ENCODE assay signal across 8 cellular contexts in the genomic region with DNA sequence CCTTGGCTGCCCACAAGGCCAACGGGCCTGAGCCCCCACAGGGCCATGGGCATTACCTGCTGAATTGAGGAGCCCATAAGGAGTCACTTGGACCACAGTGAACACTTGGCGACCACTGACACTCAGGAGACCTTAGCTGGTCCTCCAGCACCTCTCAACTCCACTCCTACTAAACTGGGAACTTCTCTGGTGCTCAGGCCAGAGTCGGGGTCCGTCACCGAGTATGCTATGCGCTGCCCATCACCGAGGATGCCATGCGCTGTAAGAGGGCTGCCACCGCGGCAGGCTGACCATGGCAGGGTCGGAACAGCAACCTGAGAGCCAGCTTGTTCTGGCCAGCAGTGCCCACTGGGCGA. TPM values are rescaled to one million over a fixed set of nuclear protein-coding genes. Genes with fewer than 3 reads are reported as not detected.
DNase-seq lines count a peak whose midpoint lies in the region; ATAC-seq and TF ChIP-seq lines count a peak whose summit lies in the region.

No MANE protein-coding gene starts in this region.

- H3K27me3 ChIP-seq in DND-41 (ENCODE audit: insufficient read depth, low read length, poor library complexity) (no peaks in the 10 kb centered on the region), parathyroid adenoma (ENCODE audit: control insufficient read depth, insufficient read depth, low read length) (no peaks in the 10 kb centered on the region)

- peak overlapping the region; percentile 12 to 80; a peak in 3 of 4 replicates for H3K4me3 ChIP-seq in DND-41 (ENCODE audit: low read depth in 1 of 2, low read length in 2 of 2)
- peak overlapping the region; percentile 74 for H3K4me3 ChIP-seq in parathyroid adenoma (ENCODE audit: low read depth, low read length)

- peak overlapping the region; percentile 80 for H2AFZ ChIP-seq in DND-41 (ENCODE audit: low read depth, low read length)
- H2AFZ ChIP-seq in parathyroid adenoma = peak overlapping the region; percentile 90

- peaks cover 24% of the 10 kb centered on the region for H3K4me1 ChIP-seq in DND-41 (ENCODE audit: insufficient read depth, low read length)
- peaks cover 31% of the 10 kb centered on the region for H3K4me1 ChIP-seq in parathyroid adenoma

- H3K27ac ChIP-seq in DND-41 (ENCODE audit: low read length) = peak overlapping the region; percentile 76
- H3K27ac ChIP-seq in RWPE1 = peak overlapping the region; percentile 95
- peak overlapping the region; percentile 84 for H3K27ac ChIP-seq in epithelial cell of prostate
- peak overlapping the region; percentile 96 for H3K27ac ChIP-seq in parathyroid adenoma

- CTCF ChIA-PET in RWPE1 (lab: Yijun Ruan, JAX) = interaction anchor here (0.5 to 0.7 kb wide), 3 partner anchors 23 to 270 kb away, joined by 3 read pairs; no protein-coding TSS in a partner anchor

- ATAC-seq in DND-41 (ENCODE audit: insufficient read depth, low read depth) = no peak
- ATAC-seq in HG03469 (IDR thresholded peaks at IDR 0.05; ENCODE audit: unreplicated experiment) = no peak
- no peak for ATAC-seq in GM18517 (IDR thresholded peaks at IDR 0.05; ENCODE audit: unreplicated experiment)
- no peak for ATAC-seq in omental fat pad (ENCODE audit: low FRiP score)

- H3K79me2 ChIP-seq in DND-41 (ENCODE audit: insufficient read depth, low read length) (peaks cover 20% of the 10 kb centered on the region), parathyroid adenoma (peaks cover 20% of the 10 kb centered on the region)

- H3K36me3 ChIP-seq in DND-41 (ENCODE audit: insufficient read depth, low read length) = peaks cover 24% of the 10 kb centered on the region
- no peaks in the 10 kb centered on the region for H3K36me3 ChIP-seq in parathyroid adenoma (ENCODE audit: control insufficient read depth, insufficient read depth, low read length)

- H3K9ac ChIP-seq in DND-41 (ENCODE audit: low read depth, low read length) (peak overlapping the region; percentile 90), parathyroid adenoma (no peak overlapping the region)

- DNase-seq in DND-41 (no peak), RWPE1 (ENCODE audit: low spot score) (no peak), epithelial cell of prostate (ENCODE audit: low read depth, low spot score) (no peak), NCI-H226 (no peak), omental fat pad (ENCODE audit: low spot score) (no peak)

- H3K4me2 ChIP-seq in DND-41 (ENCODE audit: insufficient read depth, low read length) (peak overlapping the region; percentile 78), parathyroid adenoma (ENCODE audit: low read length) (peak overlapping the region; percentile 79)

- H3K9me3 ChIP-seq in DND-41 (ENCODE audit: insufficient read depth, low read length, severe bottlenecking) = no peaks in the 10 kb centered on the region
- H3K9me3 ChIP-seq in parathyroid adenoma (ENCODE audit: control insufficient read depth, low read length) = no peaks in the 10 kb centered on the region

- TF ChIP-seq CTCF in DND-41 (IDR thresholded peaks at IDR 0.05; ENCODE audit: borderline replicate concordance, extremely low read depth, low read length, poor library complexity, severe bottlenecking) (no peak), RWPE1 (conservative IDR thresholded peaks at IDR 0.05; ENCODE audit: low read depth) (no peak), parathyroid adenoma (IDR thresholded peaks at IDR 0.05) (no peak), omental fat pad (IDR thresholded peaks at IDR 0.05) (no peak)

- POLR2A ChIA-PET in RWPE1 (lab: Yijun Ruan, JAX; ENCODE audit: low non-redundant PET) = interaction anchor here (0.6 to 1.3 kb wide), 3 partner anchors 9 to 88 kb away, joined by 3 to 7 read pairs (median 3); no protein-coding TSS in a partner anchor

- peaks cover 11% of the 10 kb centered on the region for H4K20me1 ChIP-seq in DND-41 (ENCODE audit: insufficient read depth, low read length)

RNA-seq across cellular contexts. Expression of a gene that starts 0.6 kb away (rescaled TPM):
- 100 to 1,000 TPM; 400 to 762 (median 566) TPM for total RNA-seq in omental fat pad

RNA-seq across cellular contexts. Expression of a gene that starts 13.4 kb away (rescaled TPM):
- 10 to 100 TPM; 67.6 to 90.1 (median 73.9) TPM for total RNA-seq in omental fat pad

RNA-seq across cellular contexts. Expression of a gene that starts 26.3 kb away (rescaled TPM):
- 10 to 100 TPM in 2 of 4 donors, 1 to 10 TPM in 2; 7.1 to 15.1 (median 12.0) TPM for total RNA-seq in omental fat pad

RNA-seq across cellular contexts. Expression of a gene that starts 38.5 kb away (rescaled TPM):
- total RNA-seq in omental fat pad = 10 to 100 TPM; 15.3 to 26.8 (median 17.7) TPM
